In genomic region chr7:47647213-47647985, GRCh38 we compare ENCODE assay signal across 10 cellular contexts.
DNase-seq lines count a peak whose midpoint lies in the region; FAIRE-seq and TF ChIP-seq lines count a peak whose summit lies in the region.
"Had no signal": no experiment of that assay in that cellular context is flagged by ENCODE, and none has a peak within 500 bp of the region (broad histone marks: within the 10 kb centered on the region; RNA-seq: fewer than 3 reads in every experiment).

No MANE protein-coding gene starts in this region.

- TF ChIP-seq CTCF in CD14-positive monocyte (IDR thresholded peaks at IDR 0.05) (no peak), coronary artery (IDR thresholded peaks at IDR 0.05) (no peak)

- no peak overlapping the region for H3K27ac ChIP-seq in HUES6 (ENCODE audit: low read depth, low read length)
- no peak overlapping the region for H3K27ac ChIP-seq in coronary artery

- H3K9ac ChIP-seq in HUES6 (ENCODE audit: low read length) = peak overlapping the region; percentile 26

- no peaks in the 10 kb centered on the region for H3K27me3 ChIP-seq in HUES6 (ENCODE audit: control insufficient read depth, insufficient read depth, low read length)

- FAIRE-seq in GM19239 (lab: Jason Lieb, UNC) = peak; percentile 79
- FAIRE-seq: bronchial epithelial cell had no signal

- peaks cover 0 to 4% of the 10 kb centered on the region in 2 donors for H3K36me3 Mint-ChIP-seq in CD14-positive monocyte

- intact Hi-C loops in CD14-positive monocyte (cut with micrococcal nuclease) = loop anchor here in 1 of 2 donors (10.0 kb wide), 1 partner anchor 47 kb away; no protein-coding TSS in a partner anchor

- H3K4me3 ChIP-seq in HUES6 (ENCODE audit: low read depth, low read length) = no peak overlapping the region
- no peak overlapping the region for H3K4me3 ChIP-seq in coronary artery

- H3K9me3 Mint-ChIP-seq in CD14-positive monocyte = peaks cover 13 to 17% (median 16%) of the 10 kb centered on the region in 7 donors

- peaks cover 3 to 6% (median 4%) of the 10 kb centered on the region in 3 donors for H3K27me3 Mint-ChIP-seq in CD14-positive monocyte (ENCODE audit: low read depth in 3 of 3)

- H3K27ac Mint-ChIP-seq in CD14-positive monocyte = peak overlapping the region in 2 of 7 donors; percentile 39 to 64

- peaks cover 10% of the 10 kb centered on the region; the same call in 1 of the 2 replicates for H3K4me1 ChIP-seq in HUES6 (ENCODE audit: control insufficient read depth, insufficient read depth, low read length)

- no peak for DNase-seq in CD14-positive monocyte (ENCODE audit: low spot score)
- DNase-seq in GM19239 (ENCODE audit: insufficient read length, low spot score) = no peak
- peak; percentile 50 for DNase-seq in germinal center (ENCODE audit: low spot score)
- DNase-seq in NCI-H748 (lab: John Stamatoyannopoulos, UW; ENCODE audit: unreplicated experiment) = no peak
- no peak for DNase-seq in HT-29 (ENCODE audit: low spot score)
- no peak for DNase-seq in coronary artery (ENCODE audit: low spot score)
- DNase-seq in middle frontal gyrus (ENCODE audit: extremely low spot score, low spot score) = no peak
- DNase-seq: OCI-M1 had no signal

- peaks cover 34% of the 10 kb centered on the region for H3K4me1 Mint-ChIP-seq in CD14-positive monocyte

- no peaks in the 10 kb centered on the region for H3K9me3 ChIP-seq in HUES6 (ENCODE audit: control insufficient read depth, insufficient read depth, low read depth, low read length)

- no peaks in the 10 kb centered on the region for H3K36me3 ChIP-seq in HUES6 (ENCODE audit: control insufficient read depth, insufficient read depth, low read length)

- H3K4me3 Mint-ChIP-seq in CD14-positive monocyte = peak overlapping the region; percentile 51 to 73
